ENCODE assay signal across 9 cellular contexts in genomic region chr17:49968380-49969133, GRCh38. TPM values are rescaled to one million over a fixed set of nuclear protein-coding genes. Genes with fewer than 3 reads are reported as not detected.
DNase-seq lines count a peak whose midpoint lies in the region; ATAC-seq and TF ChIP-seq lines count a peak whose summit lies in the region.
"Had no signal": no experiment of that assay in that cellular context is flagged by ENCODE, and none has a peak within 500 bp of the region (broad histone marks: within the 10 kb centered on the region; RNA-seq: fewer than 3 reads in every experiment).

No MANE protein-coding gene starts in this region.

- TF ChIP-seq CTCF in RWPE1 (conservative IDR thresholded peaks at IDR 0.05; ENCODE audit: low read depth): no peak; the same call in 1 of the 2 replicates

- H3K36me3 ChIP-seq in rectal smooth muscle tissue (ENCODE audit: control insufficient read depth, insufficient read depth, low read length): no peaks in the 10 kb centered on the region
- H3K36me3 ChIP-seq: uterus had no signal

- H3K4me3 ChIP-seq in GM08714 (ENCODE audit: low read length) (peak overlapping the region; percentile 48), rectal smooth muscle tissue (ENCODE audit: low read length) (peak overlapping the region; percentile 75)

- no peak overlapping the region for H3K9ac ChIP-seq in rectal smooth muscle tissue (ENCODE audit: low read length)

- peaks cover 3% of the 10 kb centered on the region for H3K4me1 ChIP-seq in rectal smooth muscle tissue (ENCODE audit: control insufficient read depth, insufficient read depth, low read length)

- peak; percentile 73 for DNase-seq in HT1080 (ENCODE audit: low read depth)
- peak; percentile 87 for DNase-seq in RWPE1 (ENCODE audit: low spot score)
- peak; percentile 86 for DNase-seq in activated effector memory CD4-positive, alpha-beta T cell treated with anti-CD3 and anti-CD28 coated beads, Interleukin-2, amount 50 U/mL, for 16 hours
- peak; percentile 62 for DNase-seq in glomerular visceral epithelial cell (ENCODE audit: extremely low spot score)

- ATAC-seq in HG03108 (IDR thresholded peaks at IDR 0.05; ENCODE audit: unreplicated experiment) (no peak), GM18861 (IDR thresholded peaks at IDR 0.05; ENCODE audit: unreplicated experiment) (no peak)

- H3K27ac ChIP-seq in RWPE1 (peak overlapping the region; percentile 85), rectal smooth muscle tissue (ENCODE audit: low read depth, low read length) (no peak overlapping the region)
- H3K27ac ChIP-seq: uterus had no signal

- CTCF ChIA-PET in RWPE1 (lab: Yijun Ruan, JAX): interaction anchor here (0.6 kb wide), 1 partner anchor 28 kb away, joined by 3 read pairs; no protein-coding TSS in a partner anchor

- H3K27me3 ChIP-seq in rectal smooth muscle tissue (ENCODE audit: control insufficient read depth, insufficient read depth, low read length): peaks cover 72% of the 10 kb centered on the region

- POLR2A ChIA-PET in RWPE1 (lab: Yijun Ruan, JAX; ENCODE audit: low non-redundant PET): interaction anchor here (0.7 kb wide), 1 partner anchor 26 kb away, joined by 3 read pairs; the partner anchor contains the start of gene DLX3

RNA-seq across cellular contexts. Expression of gene DLX4, which starts 0.4 kb away (rescaled TPM):
- total RNA-seq in HT1080 (2014; rRNA removed; shearing (Covaris generic)): 0.10 and 0.31 TPM in 2 replicates
- polyA plus RNA-seq in HT1080 (2015; cell fraction: cytosol; rRNA removed): 0.10 and 0.67 TPM in 2 replicates
- polyA plus RNA-seq in HT1080 (2015; cell fraction: nucleus; rRNA removed): 0.32 and 1.7 TPM in 2 replicates
- total RNA-seq: uterus had no signal

RNA-seq across cellular contexts. Expression of gene DLX3, which starts 26.5 kb away (rescaled TPM):
- 0.13 TPM in 1 of 2 replicates, not detected in the other for total RNA-seq in HT1080 (2014; rRNA removed; shearing (Covaris generic))
- 0.31 TPM in 2 replicates for polyA plus RNA-seq in HT1080 (2015; cell fraction: cytosol; rRNA removed)
- 0.24 and 0.25 TPM in 2 replicates for polyA plus RNA-seq in HT1080 (2015; cell fraction: nucleus; rRNA removed)
